ENCODE assay signal across 1 cellular context in genomic region chr5:93681432-93681831, GRCh38.
TF ChIP-seq lines count a peak whose summit lies in the region.

No MANE protein-coding gene starts in this region.

TF ChIP-seq in HepG2, 621 proteins besides CTCF, POLR2A, EP300 and RAD21:
- no peak for TF ChIP-seq RFXAP (CRISPR knock-in tag; IDR thresholded peaks at IDR 0.05; ENCODE audit: borderline replicate concordance)
- TF ChIP-seq HOXA3 (CRISPR knock-in tag; IDR thresholded peaks at IDR 0.05), result no peak
- TF ChIP-seq, protein P1, sequence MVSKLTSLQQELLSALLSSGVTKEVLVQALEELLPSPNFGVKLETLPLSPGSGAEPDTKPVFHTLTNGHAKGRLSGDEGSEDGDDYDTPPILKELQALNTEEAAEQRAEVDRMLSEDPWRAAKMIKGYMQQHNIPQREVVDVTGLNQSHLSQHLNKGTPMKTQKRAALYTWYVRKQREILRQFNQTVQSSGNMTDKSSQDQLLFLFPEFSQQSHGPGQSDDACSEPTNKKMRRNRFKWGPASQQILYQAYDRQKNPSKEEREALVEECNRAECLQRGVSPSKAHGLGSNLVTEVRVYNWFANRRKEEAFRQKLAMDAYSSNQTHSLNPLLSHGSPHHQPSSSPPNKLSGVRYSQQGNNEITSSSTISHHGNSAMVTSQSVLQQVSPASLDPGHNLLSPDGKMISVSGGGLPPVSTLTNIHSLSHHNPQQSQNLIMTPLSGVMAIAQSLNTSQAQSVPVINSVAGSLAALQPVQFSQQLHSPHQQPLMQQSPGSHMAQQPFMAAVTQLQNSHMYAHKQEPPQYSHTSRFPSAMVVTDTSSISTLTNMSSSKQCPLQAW (CRISPR knock-in tag; IDR thresholded peaks at IDR 0.05), result no peak
- no peak for TF ChIP-seq ZBTB7B (CRISPR knock-in tag; IDR thresholded peaks at IDR 0.05)
- no peak for TF ChIP-seq TAF15 (IDR thresholded peaks at IDR 0.05; ENCODE audit: low read depth, low read length, poor library complexity, severe bottlenecking)
- TF ChIP-seq ZNF720 (CRISPR knock-in tag; IDR thresholded peaks at IDR 0.05), result no peak
- TF ChIP-seq, protein P2, sequence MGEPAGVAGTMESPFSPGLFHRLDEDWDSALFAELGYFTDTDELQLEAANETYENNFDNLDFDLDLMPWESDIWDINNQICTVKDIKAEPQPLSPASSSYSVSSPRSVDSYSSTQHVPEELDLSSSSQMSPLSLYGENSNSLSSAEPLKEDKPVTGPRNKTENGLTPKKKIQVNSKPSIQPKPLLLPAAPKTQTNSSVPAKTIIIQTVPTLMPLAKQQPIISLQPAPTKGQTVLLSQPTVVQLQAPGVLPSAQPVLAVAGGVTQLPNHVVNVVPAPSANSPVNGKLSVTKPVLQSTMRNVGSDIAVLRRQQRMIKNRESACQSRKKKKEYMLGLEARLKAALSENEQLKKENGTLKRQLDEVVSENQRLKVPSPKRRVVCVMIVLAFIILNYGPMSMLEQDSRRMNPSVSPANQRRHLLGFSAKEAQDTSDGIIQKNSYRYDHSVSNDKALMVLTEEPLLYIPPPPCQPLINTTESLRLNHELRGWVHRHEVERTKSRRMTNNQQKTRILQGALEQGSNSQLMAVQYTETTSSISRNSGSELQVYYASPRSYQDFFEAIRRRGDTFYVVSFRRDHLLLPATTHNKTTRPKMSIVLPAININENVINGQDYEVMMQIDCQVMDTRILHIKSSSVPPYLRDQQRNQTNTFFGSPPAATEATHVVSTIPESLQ (CRISPR knock-in tag; conservative IDR thresholded peaks at IDR 0.05), result no peak
